In genomic region chr9:122168356-122168755, GRCh38 we compare ENCODE assay signal across 2 cellular contexts.
A peak's percentile ranks its signal among the peaks of the same experiment; 100 is the strongest.
TF ChIP-seq lines count a peak whose summit lies in the region.

No MANE protein-coding gene starts in this region.

TF ChIP-seq in liver, 16 proteins besides CTCF, POLR2A, EP300 and RAD21:
- no peak for TF ChIP-seq ATF3 (IDR thresholded peaks at IDR 0.05)
- peak; percentile 69 for TF ChIP-seq NR2F2 (IDR thresholded peaks at IDR 0.05)
- TF ChIP-seq GABPA (IDR thresholded peaks at IDR 0.05 in 1 of 2, conservative IDR thresholded peaks at IDR 0.05 in 1 of 2): no peak
- TF ChIP-seq HNF4G (IDR thresholded peaks at IDR 0.05): no peak
- TF ChIP-seq TAF1 (conservative IDR thresholded peaks at IDR 0.05): no peak
- TF ChIP-seq HNF4A (conservative IDR thresholded peaks at IDR 0.05): no peak
- no peak for TF ChIP-seq REST (IDR thresholded peaks at IDR 0.05)

TF ChIP-seq in HepG2, 621 proteins besides CTCF, POLR2A, EP300 and RAD21 (continued from another document):
- no peak for TF ChIP-seq ZNF562 (CRISPR knock-in tag; IDR thresholded peaks at IDR 0.05; ENCODE audit: borderline replicate concordance)
- TF ChIP-seq CBX1 (IDR thresholded peaks at IDR 0.05; ENCODE audit: low read depth): no peak
- no peak for TF ChIP-seq KMT2A (CRISPR knock-in tag; IDR thresholded peaks at IDR 0.05)
- no peak for TF ChIP-seq NCOA1 (CRISPR knock-in tag; IDR thresholded peaks at IDR 0.05)
- TF ChIP-seq ZNF574 (CRISPR knock-in tag; IDR thresholded peaks at IDR 0.05): no peak
- no peak for TF ChIP-seq MIXL1 (CRISPR knock-in tag; IDR thresholded peaks at IDR 0.05)
- no peak for TF ChIP-seq CREM (IDR thresholded peaks at IDR 0.05)
- TF ChIP-seq CREM (CRISPR knock-in tag; IDR thresholded peaks at IDR 0.05): no peak
- TF ChIP-seq NFKB2 (CRISPR knock-in tag; IDR thresholded peaks at IDR 0.05; ENCODE audit: borderline replicate concordance): no peak
- TF ChIP-seq ZNF768 (CRISPR knock-in tag; IDR thresholded peaks at IDR 0.05): no peak
- TF ChIP-seq MED8 (CRISPR knock-in tag; IDR thresholded peaks at IDR 0.05; ENCODE audit: insufficient replicate concordance): no peak
- TF ChIP-seq SSRP1 (CRISPR knock-in tag; IDR thresholded peaks at IDR 0.05): no peak
- TF ChIP-seq RAD51 (IDR thresholded peaks at IDR 0.05; ENCODE audit: borderline replicate concordance): no peak
- no peak for TF ChIP-seq ZNF138 (CRISPR knock-in tag; IDR thresholded peaks at IDR 0.05; ENCODE audit: low read depth)
- TF ChIP-seq PREB (CRISPR knock-in tag; IDR thresholded peaks at IDR 0.05): no peak
- TF ChIP-seq HOXA9 (CRISPR knock-in tag; IDR thresholded peaks at IDR 0.05; ENCODE audit: borderline replicate concordance): no peak
- TF ChIP-seq ZNF639 (CRISPR knock-in tag; conservative IDR thresholded peaks at IDR 0.05): no peak
- no peak for TF ChIP-seq ATF4 (CRISPR knock-in tag; IDR thresholded peaks at IDR 0.05)
- TF ChIP-seq ZNF607 (CRISPR knock-in tag; IDR thresholded peaks at IDR 0.05; ENCODE audit: borderline replicate concordance): no peak
